Comparison of ENCODE assay signal across 8 cellular contexts in genomic region chr17:74569392-74570003, GRCh38. TPM values are rescaled to one million over a fixed set of nuclear protein-coding genes. Genes with fewer than 3 reads are reported as not detected.
A peak's percentile ranks its signal among the peaks of the same experiment; 100 is the strongest.
DNase-seq lines count a peak whose midpoint lies in the region; ATAC-seq and TF ChIP-seq lines count a peak whose summit lies in the region.

No MANE protein-coding gene starts in this region.

- no peak overlapping the region for H3K4me3 ChIP-seq in fibroblast of villous mesenchyme (ENCODE audit: low read depth, low read length)

- DNase-seq in stimulated activated CD4-positive, alpha-beta T cell treated with anti-CD3 and anti-CD28 coated beads, Interleukin-12 subunit alpha, Interleukin-12 subunit beta, amount 100 ng/mL, for 48 hours (ENCODE audit: low read depth in 2 of 3, low spot score in 1 of 3), result peak; percentile 20 to 48 (median 28)
- no peak for DNase-seq in stimulated activated CD4-positive, alpha-beta T cell treated with anti-CD3 and anti-CD28 coated beads, Interleukin-12 subunit alpha, Interleukin-12 subunit beta, amount 100 ng/mL, for 4 hours
- DNase-seq in SKM-1 treated with dmso at 0.1 percent for 144 hours (lab: John Stamatoyannopoulos, UW; ENCODE audit: unreplicated experiment) (peak; percentile 74), fibroblast of villous mesenchyme (ENCODE audit: low read depth) (peak; percentile 96), HEK293T (ENCODE audit: extremely low spot score) (no peak)
- DNase-seq in stimulated activated CD4-positive, alpha-beta T cell treated with anti-CD3 and anti-CD28 coated beads, Interleukin-4, amount 100 ng/mL, for 48 hours (ENCODE audit: low read depth in 2 of 2), result peak; percentile 25 to 37

- CTCF ChIA-PET in HEK293T (lab: Yijun Ruan, JAX), result no interaction called here

- POLR2A ChIA-PET in HEK293T (lab: Yijun Ruan, JAX), result no interaction called here

- TF ChIP-seq CTCF in fibroblast of villous mesenchyme (IDR thresholded peaks at IDR 0.05; ENCODE audit: insufficient read depth, low read depth, low read length), result no peak

- ATAC-seq in GM21528 (IDR thresholded peaks at IDR 0.05; ENCODE audit: low FRiP score, unreplicated experiment) (no peak), GM21447 (IDR thresholded peaks at IDR 0.05; ENCODE audit: unreplicated experiment) (no peak)

TF ChIP-seq in HEK293T, 16 proteins besides CTCF, POLR2A, EP300 and RAD21:
- TF ChIP-seq ELF4 (IDR thresholded peaks at IDR 0.05) (no peak), ARNT (IDR thresholded peaks at IDR 0.05) (no peak), SP1 (IDR thresholded peaks at IDR 0.05) (no peak), FOXM1 (IDR thresholded peaks at IDR 0.05; ENCODE audit: borderline replicate concordance) (no peak), PKNOX1 (IDR thresholded peaks at IDR 0.05) (no peak), HDGF (IDR thresholded peaks at IDR 0.05; ENCODE audit: borderline replicate concordance) (no peak), BHLHE40 (IDR thresholded peaks at IDR 0.05; ENCODE audit: borderline replicate concordance) (no peak), FOXA1 (IDR thresholded peaks at IDR 0.05) (no peak), LEF1 (IDR thresholded peaks at IDR 0.05; ENCODE audit: borderline replicate concordance) (no peak), TARDBP (IDR thresholded peaks at IDR 0.05) (no peak), NFRKB (IDR thresholded peaks at IDR 0.05) (no peak), FOXK2 (IDR thresholded peaks at IDR 0.05) (no peak), SUZ12 (IDR thresholded peaks at IDR 0.05) (no peak), CTBP1 (IDR thresholded peaks at IDR 0.05; ENCODE audit: borderline replicate concordance) (no peak), ZNF384 (IDR thresholded peaks at IDR 0.05) (no peak)

RNA-seq across cellular contexts. Expression of gene CD300H, which starts 2.2 kb away (rescaled TPM):
- not detected in 2 replicates for total RNA-seq in fibroblast of villous mesenchyme

RNA-seq across cellular contexts. Expression of gene CD300LD, which starts 22.6 kb away (rescaled TPM):
- total RNA-seq in fibroblast of villous mesenchyme, result not detected in 2 replicates

RNA-seq across cellular contexts. Expression of gene CD300C, which starts 23.6 kb away (rescaled TPM):
- not detected in 2 replicates for total RNA-seq in fibroblast of villous mesenchyme

RNA-seq across cellular contexts. Expression of gene CD300LB, which starts 38.2 kb away (rescaled TPM):
- not detected in 2 replicates for total RNA-seq in fibroblast of villous mesenchyme

RNA-seq across cellular contexts. Expression of gene CD300E, which starts 54.0 kb away (rescaled TPM):
- total RNA-seq in fibroblast of villous mesenchyme, result not detected in 2 replicates

Comparison
In these comparisons a context has a peak if more than half of its experiments do, and no peak if none do; other contexts are left out.
1. DNase-seq: peak in stimulated activated CD4-positive, alpha-beta T cell treated with anti-CD3 and anti-CD28 coated beads, Interleukin-12 subunit alpha, Interleukin-12 subunit beta, amount 100 ng/mL, for 48 hours (3 of 3), SKM-1 treated with dmso at 0.1 percent for 144 hours (single experiment), fibroblast of villous mesenchyme (single experiment) and stimulated activated CD4-positive, alpha-beta T cell treated with anti-CD3 and anti-CD28 coated beads, Interleukin-4, amount 100 ng/mL, for 48 hours (2 of 2); none in stimulated activated CD4-positive, alpha-beta T cell treated with anti-CD3 and anti-CD28 coated beads, Interleukin-12 subunit alpha, Interleukin-12 subunit beta, amount 100 ng/mL, for 4 hours (single experiment) and HEK293T (single experiment).